In genomic region chr17:39008633-39009032, GRCh38 we compare ENCODE assay signal across 12 cellular contexts. TPM values are rescaled to one million over a fixed set of nuclear protein-coding genes. Genes with fewer than 3 reads are reported as not detected.
"Had no signal": no experiment of that assay in that cellular context is flagged by ENCODE, and none has a peak within 500 bp of the region (broad histone marks: within the 10 kb centered on the region; RNA-seq: fewer than 3 reads in every experiment).

No MANE protein-coding gene starts in this region.

- H3K4me2 ChIP-seq: GM23338 had no signal

- H3K4me1 ChIP-seq: HAP-1 had no signal

- DNase-seq: GM23248, GOT3, H7, H9, HCEC 1CT, HFFc6 had no signal

- H3K36me3 ChIP-seq: HAP-1 had no signal

- H3K9ac ChIP-seq: GM23248 had no signal

- H2AFZ ChIP-seq: GM23248 had no signal

- ATAC-seq: GM23338, HCT116 had no signal

- H3K9me3 ChIP-seq: HAP-1 had no signal

- H3K4me3 ChIP-seq: GM23248, GM23338, HAP-1 had no signal

- FAIRE-seq: H1, H54 had no signal

- H3K27ac ChIP-seq: GM23248 had no signal

RNA-seq across cellular contexts. Expression of gene FBXO47, which starts 41.4 kb away (rescaled TPM):
- total RNA-seq: GM23338, H1, H4, H7, H9, HFFc6 had no signal
- polyA plus RNA-seq: GM23248, GM23338, H1 had no signal
